8 cellular contexts compared by ENCODE assay signal in genomic region chr18:3623769-3624545, GRCh38.
DNase-seq lines count a peak whose midpoint lies in the region; ATAC-seq and TF ChIP-seq lines count a peak whose summit lies in the region.

No MANE protein-coding gene starts in this region.

- POLR2A ChIA-PET in WTC11 (lab: Charles Lee) = interaction anchor here (0.6 to 1.8 kb wide), 5 partner anchors 10 to 163 kb away, joined by 3 to 16 read pairs (median 4); no protein-coding TSS in a partner anchor

- DNase-seq in stimulated activated naive CD4-positive, alpha-beta T cell treated with Interleukin-2 at 50 U/mL for 16 hours (lab: John Stamatoyannopoulos, UW) = peak; percentile 13
- no peak for DNase-seq in stimulated activated naive CD4-positive, alpha-beta T cell (lab: John Stamatoyannopoulos, UW)
- DNase-seq in WTC11 (ENCODE audit: low spot score) = peak; percentile 45
- no peak for DNase-seq in esophagus squamous epithelium (lab: John Stamatoyannopoulos, UW)
- peak; percentile 36 for DNase-seq in neural crest cell (ENCODE audit: low read depth, low spot score)
- DNase-seq in germinal center (ENCODE audit: low spot score) = no peak

- H3K9me3 ChIP-seq in esophagus squamous epithelium = no peaks in the 10 kb centered on the region

- H3K27me3 Mint-ChIP-seq in WTC11 (ENCODE audit: low read depth) (no peaks in the 10 kb centered on the region), neural crest cell (ENCODE audit: low read depth) (no peaks in the 10 kb centered on the region)

- H3K4me1 ChIP-seq in esophagus squamous epithelium = peaks cover 32 to 56% (median 41%) of the 10 kb centered on the region in 3 donors

- H3K27ac ChIP-seq in esophagus squamous epithelium = peak overlapping the region; percentile 83 to 96 (median 90)

- H3K4me3 ChIP-seq in esophagus squamous epithelium = peak overlapping the region in 2 of 4 donors; percentile 8 to 49

- H3K4me1 Mint-ChIP-seq in WTC11 = peaks cover 38% of the 10 kb centered on the region
- H3K4me1 Mint-ChIP-seq in neural crest cell = peaks cover 47% of the 10 kb centered on the region

- H3K9me3 Mint-ChIP-seq in WTC11 = no peaks in the 10 kb centered on the region
- H3K9me3 Mint-ChIP-seq in neural crest cell = no peaks in the 10 kb centered on the region

- ATAC-seq in WTC11 = peak; percentile 69
- no peak for ATAC-seq in HG03159 (IDR thresholded peaks at IDR 0.05; ENCODE audit: unreplicated experiment)
- no peak for ATAC-seq in GM19328 (IDR thresholded peaks at IDR 0.05; ENCODE audit: unreplicated experiment)

- H3K27me3 ChIP-seq in esophagus squamous epithelium = no peaks in the 10 kb centered on the region

- no peak for TF ChIP-seq CTCF in WTC11 (IDR thresholded peaks at IDR 0.05)
- TF ChIP-seq CTCF in esophagus squamous epithelium (IDR thresholded peaks at IDR 0.05) = no peak
- no peak for TF ChIP-seq CTCF in neural crest cell (conservative IDR thresholded peaks at IDR 0.05)

- H3K36me3 ChIP-seq in esophagus squamous epithelium = no peaks in the 10 kb centered on the region

- peak overlapping the region; percentile 98 for H3K27ac Mint-ChIP-seq in WTC11
- H3K27ac Mint-ChIP-seq in neural crest cell (ENCODE audit: unreplicated experiment) = peak overlapping the region; percentile 88

- TF ChIP-seq POLR2A in esophagus squamous epithelium (IDR thresholded peaks at IDR 0.05) = peak in 1 of 4 donors; percentile 33

- H3K4me3 Mint-ChIP-seq in WTC11 (peak overlapping the region; percentile 39), neural crest cell (peak overlapping the region; percentile 72)

- 14 to 21% methylated on average over 10 to 15 of the region's 30 CpGs for WGBS in esophagus squamous epithelium, 2 donors

- intact Hi-C loops in esophagus squamous epithelium (cut with DNase I) = no loop called here

- CTCF ChIA-PET in WTC11 (lab: Charles Lee) = interaction anchor here (0.6 to 2.4 kb wide), 11 partner anchors 8 to 311 kb away, joined by 3 to 16 read pairs (median 4); no protein-coding TSS in a partner anchor

- H3K36me3 Mint-ChIP-seq in WTC11 (no peaks in the 10 kb centered on the region), neural crest cell (ENCODE audit: low read depth) (no peaks in the 10 kb centered on the region)

TF ChIP-seq in WTC11, 78 proteins besides CTCF, POLR2A, EP300 and RAD21:
- TF ChIP-seq MAX (CRISPR knock-in tag; IDR thresholded peaks at IDR 0.05) (peak; percentile 69; the same call in 1 of the 2 replicates), RORB (CRISPR knock-in tag; IDR thresholded peaks at IDR 0.05) (no peak), TEAD1 (CRISPR knock-in tag; IDR thresholded peaks at IDR 0.05) (peak; percentile 68; the same call in 1 of the 2 replicates), NFE2L1 (CRISPR knock-in tag; IDR thresholded peaks at IDR 0.05) (peak; percentile 86)

Comparison
In these comparisons a context has a peak if more than half of its experiments do, and no peak if none do; other contexts are left out.
1. DNase-seq: peak in stimulated activated naive CD4-positive, alpha-beta T cell treated with Interleukin-2 at 50 U/mL for 16 hours (single experiment), WTC11 (single experiment) and neural crest cell (single experiment); none in stimulated activated naive CD4-positive, alpha-beta T cell (0 of 6), esophagus squamous epithelium (single experiment) and germinal center (single experiment).